Comparison of ENCODE assay signal across 1 cellular context in the genomic region with DNA sequence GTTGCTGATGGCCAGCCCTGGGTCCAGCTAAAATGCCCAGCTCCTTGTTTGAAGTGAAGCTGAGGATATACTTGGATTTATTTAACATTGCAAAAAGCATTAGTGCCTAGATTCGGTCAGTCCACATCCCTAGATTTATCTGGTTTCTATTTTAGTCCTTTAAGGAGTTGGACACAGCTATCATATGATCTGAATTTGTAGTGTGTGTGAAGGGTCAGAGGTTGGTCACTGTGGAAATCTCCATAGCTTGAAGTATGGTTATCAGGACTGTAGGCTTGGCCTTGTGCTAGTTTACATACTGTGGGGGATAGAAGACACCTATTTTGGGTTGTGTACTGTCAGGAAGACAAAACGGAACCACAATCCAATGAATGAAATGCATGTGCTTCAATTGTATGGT.
TF ChIP-seq lines count a peak whose summit lies in the region.

No MANE protein-coding gene starts in this region.

TF ChIP-seq in K562, 482 proteins besides CTCF, POLR2A, EP300 and RAD21 (continued from another document):
- TF ChIP-seq, protein P1, sequence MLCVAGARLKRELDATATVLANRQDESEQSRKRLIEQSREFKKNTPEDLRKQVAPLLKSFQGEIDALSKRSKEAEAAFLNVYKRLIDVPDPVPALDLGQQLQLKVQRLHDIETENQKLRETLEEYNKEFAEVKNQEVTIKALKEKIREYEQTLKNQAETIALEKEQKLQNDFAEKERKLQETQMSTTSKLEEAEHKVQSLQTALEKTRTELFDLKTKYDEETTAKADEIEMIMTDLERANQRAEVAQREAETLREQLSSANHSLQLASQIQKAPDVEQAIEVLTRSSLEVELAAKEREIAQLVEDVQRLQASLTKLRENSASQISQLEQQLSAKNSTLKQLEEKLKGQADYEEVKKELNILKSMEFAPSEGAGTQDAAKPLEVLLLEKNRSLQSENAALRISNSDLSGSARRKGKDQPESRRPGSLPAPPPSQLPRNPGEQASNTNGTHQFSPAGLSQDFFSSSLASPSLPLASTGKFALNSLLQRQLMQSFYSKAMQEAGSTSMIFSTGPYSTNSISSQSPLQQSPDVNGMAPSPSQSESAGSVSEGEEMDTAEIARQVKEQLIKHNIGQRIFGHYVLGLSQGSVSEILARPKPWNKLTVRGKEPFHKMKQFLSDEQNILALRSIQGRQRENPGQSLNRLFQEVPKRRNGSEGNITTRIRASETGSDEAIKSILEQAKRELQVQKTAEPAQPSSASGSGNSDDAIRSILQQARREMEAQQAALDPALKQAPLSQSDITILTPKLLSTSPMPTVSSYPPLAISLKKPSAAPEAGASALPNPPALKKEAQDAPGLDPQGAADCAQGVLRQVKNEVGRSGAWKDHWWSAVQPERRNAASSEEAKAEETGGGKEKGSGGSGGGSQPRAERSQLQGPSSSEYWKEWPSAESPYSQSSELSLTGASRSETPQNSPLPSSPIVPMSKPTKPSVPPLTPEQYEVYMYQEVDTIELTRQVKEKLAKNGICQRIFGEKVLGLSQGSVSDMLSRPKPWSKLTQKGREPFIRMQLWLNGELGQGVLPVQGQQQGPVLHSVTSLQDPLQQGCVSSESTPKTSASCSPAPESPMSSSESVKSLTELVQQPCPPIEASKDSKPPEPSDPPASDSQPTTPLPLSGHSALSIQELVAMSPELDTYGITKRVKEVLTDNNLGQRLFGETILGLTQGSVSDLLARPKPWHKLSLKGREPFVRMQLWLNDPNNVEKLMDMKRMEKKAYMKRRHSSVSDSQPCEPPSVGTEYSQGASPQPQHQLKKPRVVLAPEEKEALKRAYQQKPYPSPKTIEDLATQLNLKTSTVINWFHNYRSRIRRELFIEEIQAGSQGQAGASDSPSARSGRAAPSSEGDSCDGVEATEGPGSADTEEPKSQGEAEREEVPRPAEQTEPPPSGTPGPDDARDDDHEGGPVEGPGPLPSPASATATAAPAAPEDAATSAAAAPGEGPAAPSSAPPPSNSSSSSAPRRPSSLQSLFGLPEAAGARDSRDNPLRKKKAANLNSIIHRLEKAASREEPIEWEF (CRISPR knock-in tag; IDR thresholded peaks at IDR 0.05): no peak
- TF ChIP-seq KDM2B (CRISPR knock-in tag; IDR thresholded peaks at IDR 0.05) (no peak), RB1 (IDR thresholded peaks at IDR 0.05; ENCODE audit: low read depth) (no peak)
